1 cellular context compared by ENCODE assay signal in genomic region chr16:87955302-87956168, GRCh38.
A peak's percentile ranks its signal among the peaks of the same experiment; 100 is the strongest.
TF ChIP-seq lines count a peak whose summit lies in the region.

No MANE protein-coding gene starts in this region.

TF ChIP-seq in K562, 482 proteins besides CTCF, POLR2A, EP300 and RAD21:
- TF ChIP-seq KDM4B (IDR thresholded peaks at IDR 0.05; ENCODE audit: borderline replicate concordance in 2 of 2, low read depth in 1 of 2) = 0 out of 4 replicates have a peak, but pooled peaks of 1 of the 2 experiments have one; percentile 6
- peak; percentile 19; the same call in 1 of the 2 replicates for TF ChIP-seq MAFG (tag; conservative IDR thresholded peaks at IDR 0.05)
- 0 out of 2 replicates have a peak, but pooled peaks have one; percentile 30 for TF ChIP-seq ARID4B (CRISPR knock-in tag; IDR thresholded peaks at IDR 0.05)
- TF ChIP-seq NFE2 (IDR thresholded peaks at IDR 0.05; ENCODE audit: low read depth) = peak; percentile 48
- no peak for TF ChIP-seq FOXJ3 (CRISPR knock-in tag; IDR thresholded peaks at IDR 0.05)
- no peak for TF ChIP-seq NR2C1 (IDR thresholded peaks at IDR 0.05)
- TF ChIP-seq NR2C1 (tag; IDR thresholded peaks at IDR 0.05) = no peak
- TF ChIP-seq PBX2 (CRISPR knock-in tag; IDR thresholded peaks at IDR 0.05; ENCODE audit: low read depth) = no peak
- peak; percentile 78 for TF ChIP-seq PBX2 (tag; conservative IDR thresholded peaks at IDR 0.05; ENCODE audit: low read depth)
- no peak for TF ChIP-seq ZNF232 (CRISPR knock-in tag; IDR thresholded peaks at IDR 0.05)
- TF ChIP-seq GATAD2B (IDR thresholded peaks at IDR 0.05; ENCODE audit: borderline replicate concordance) = no peak
- no peak for TF ChIP-seq ETS2 (tag; IDR thresholded peaks at IDR 0.05; ENCODE audit: borderline replicate concordance, poor library complexity, severe bottlenecking)
- TF ChIP-seq ZFP91 (CRISPR knock-in tag; IDR thresholded peaks at IDR 0.05) = no peak
- TF ChIP-seq ZNF398 (CRISPR knock-in tag; IDR thresholded peaks at IDR 0.05) = no peak
- peak; percentile 41 for TF ChIP-seq KDM5B (IDR thresholded peaks at IDR 0.05; ENCODE audit: insufficient replicate concordance, low read depth, low read length)
- peak; percentile 60 for TF ChIP-seq ZNF316 (IDR thresholded peaks at IDR 0.05)
- peak; percentile 60 for TF ChIP-seq MEIS2 (IDR thresholded peaks at IDR 0.05; ENCODE audit: partially characterized antibody)
- TF ChIP-seq CEBPB (tag; IDR thresholded peaks at IDR 0.05) = peak; percentile 69
- TF ChIP-seq HMGN3 (IDR thresholded peaks at IDR 0.05; ENCODE audit: borderline replicate concordance, extremely low read depth, insufficient read length, low read depth, low read length) = no peak
- TF ChIP-seq C11orf30 (IDR thresholded peaks at IDR 0.05; ENCODE audit: low read depth) = peak; percentile 55
- no peak for TF ChIP-seq MNT (conservative IDR thresholded peaks at IDR 0.05)
